23 cellular contexts compared by ENCODE assay signal in genomic region chr13:64924401-64924800, GRCh38.
"Had no signal": no experiment of that assay in that cellular context is flagged by ENCODE, and none has a peak within 500 bp of the region (broad histone marks: within the 10 kb centered on the region; RNA-seq: fewer than 3 reads in every experiment).

No MANE protein-coding gene starts in this region.

- H3K27me3 ChIP-seq: dorsolateral prefrontal cortex, esophagus muscularis mucosa, foreskin keratinocyte, gastroesophageal sphincter, heart right ventricle, left lung had no signal

- H3K4me3 ChIP-seq: coronary artery, dorsolateral prefrontal cortex, esophagus muscularis mucosa, gastroesophageal sphincter, heart right ventricle, left lung, lower lobe of right lung had no signal

- H3K36me3 ChIP-seq: esophagus muscularis mucosa, gastroesophageal sphincter, heart right ventricle, left lung, lower lobe of right lung had no signal

- DNase-seq: dermis blood vessel endothelial cell; dorsolateral prefrontal cortex; effector CD4-positive, alpha-beta T cell; effector memory CD4-positive, alpha-beta T cell; foreskin keratinocyte; glutamatergic neuron; head of caudate nucleus; heart right ventricle; hippocampal formation; kidney glomerular epithelial cell; left lung; left ventricle myocardium superior; lower lobe of right lung; mesenchymal stem cell; midbrain had no signal

- H3K9me3 ChIP-seq: gastroesophageal sphincter, heart right ventricle, lower lobe of right lung had no signal

- ATAC-seq: gastroesophageal sphincter, heart right ventricle, left lung, left ventricle myocardium superior had no signal

- H3K27ac ChIP-seq: coronary artery, dorsolateral prefrontal cortex, esophagus muscularis mucosa, foreskin keratinocyte, gastroesophageal sphincter, heart right ventricle, left lung, lower lobe of right lung had no signal

- H3K4me1 ChIP-seq: esophagus muscularis mucosa, gastroesophageal sphincter, heart right ventricle, left lung, lower lobe of right lung had no signal

- FAIRE-seq: colon, endothelial cell of umbilical vein, frontal cortex, islet of Langerhans, keratinocyte had no signal
